ENCODE assay signal across 34 cellular contexts in the genomic region with DNA sequence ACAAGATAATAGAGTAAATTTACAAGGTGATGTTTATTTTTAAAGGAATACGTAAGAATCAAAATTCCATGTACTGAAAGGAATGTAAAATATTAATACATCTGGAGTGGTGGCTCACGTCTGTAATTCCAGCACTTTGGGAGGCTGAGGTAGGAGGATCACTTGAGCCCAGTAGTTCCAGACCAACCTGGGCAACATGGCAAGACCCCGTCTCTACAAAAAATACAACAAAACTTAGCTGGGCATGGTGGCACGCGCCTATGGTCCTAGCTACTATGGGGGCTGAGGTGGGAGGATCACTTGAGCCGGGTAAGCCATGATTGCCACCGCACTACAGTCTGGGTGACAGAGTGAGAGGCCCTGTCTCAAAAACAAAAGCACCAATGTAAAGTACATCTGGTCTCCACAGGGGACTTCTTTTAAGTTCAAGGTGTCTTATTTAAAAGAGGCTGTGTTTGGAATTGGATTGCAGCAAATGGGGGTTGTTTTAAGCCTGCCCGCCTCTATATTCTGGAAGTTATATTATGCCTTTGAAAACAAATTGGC.
"Had no signal": no experiment of that assay in that cellular context is flagged by ENCODE, and none has a peak within 500 bp of the region (broad histone marks: within the 10 kb centered on the region; RNA-seq: fewer than 3 reads in every experiment).

No MANE protein-coding gene starts in this region.

- H3K27me3 Mint-ChIP-seq: activated CD4-positive, alpha-beta memory T cell treated with anti-CD3 and anti-CD28 coated beads, Interleukin-2, amount 10 ng/mL, durations not matched to agents 7 days and 5 days; activated CD4-positive, alpha-beta T cell treated with anti-CD3 and anti-CD28 coated beads, Interleukin-2, amount 10 ng/mL, durations not matched to agents 7 days and 5 days; activated naive CD4-positive, alpha-beta T cell treated with anti-CD3 and anti-CD28 coated beads, Interleukin-2, amount 10 ng/mL, durations not matched to agents 7 days and 5 days; activated naive CD8-positive, alpha-beta T cell treated with anti-CD3 and anti-CD28 coated beads, Interleukin-2, amount 50 U/mL, for 24 hours; activated T-cell treated with anti-CD3 and anti-CD28 coated beads, Interleukin-2, amount 50 U/mL, for 24 hours; naive thymus-derived CD8-positive, alpha-beta T cell had no signal

- H3K9me3 Mint-ChIP-seq: activated CD4-positive, alpha-beta memory T cell treated with anti-CD3 and anti-CD28 coated beads, Interleukin-2, amount 10 ng/mL, durations not matched to agents 7 days and 5 days; activated CD4-positive, alpha-beta T cell treated with anti-CD3 and anti-CD28 coated beads, Interleukin-2, amount 10 ng/mL, durations not matched to agents 7 days and 5 days; activated naive CD8-positive, alpha-beta T cell treated with anti-CD3 and anti-CD28 coated beads, Interleukin-2, amount 50 U/mL, for 24 hours; immature natural killer cell; neural crest cell had no signal

- H3K36me3 Mint-ChIP-seq: immature natural killer cell; stimulated activated effector memory CD8-positive, alpha-beta T cell treated with anti-CD3 and anti-CD28 coated beads, Interleukin-12 subunit alpha, Interleukin-12 subunit beta, amount 100 ng/mL, for 72 hours had no signal

- H3K4me1 ChIP-seq: prostate gland had no signal

- H3K4me3 Mint-ChIP-seq: activated CD4-positive, alpha-beta memory T cell treated with anti-CD3 and anti-CD28 coated beads, Interleukin-2, amount 10 ng/mL, durations not matched to agents 7 days and 5 days; activated CD4-positive, alpha-beta T cell treated with anti-CD3 and anti-CD28 coated beads, Interleukin-2, amount 10 ng/mL, durations not matched to agents 7 days and 5 days; activated naive CD4-positive, alpha-beta T cell treated with anti-CD3 and anti-CD28 coated beads, Interleukin-2, amount 10 ng/mL, durations not matched to agents 7 days and 5 days; activated naive CD8-positive, alpha-beta T cell treated with anti-CD3 and anti-CD28 coated beads, Interleukin-2, amount 50 U/mL, for 24 hours; activated T-cell treated with anti-CD3 and anti-CD28 coated beads, Interleukin-2, amount 50 U/mL, for 24 hours; immature natural killer cell; neural crest cell; stimulated activated effector memory CD8-positive, alpha-beta T cell treated with anti-CD3 and anti-CD28 coated beads, Interleukin-12 subunit alpha, Interleukin-12 subunit beta, amount 100 ng/mL, for 72 hours had no signal

- H3K36me3 ChIP-seq: heart left ventricle, pancreas, prostate gland, sigmoid colon, suprapubic skin, tibial artery had no signal

- H3K27ac ChIP-seq: heart left ventricle, pancreas, prostate gland, sigmoid colon, suprapubic skin, tibial artery, WERI-Rb-1 had no signal

- DNase-seq: activated CD4-positive, alpha-beta memory T cell treated with anti-CD3 and anti-CD28 coated beads, Interleukin-2, amount 10 ng/mL, durations not matched to agents 7 days and 5 days; activated CD4-positive, alpha-beta T cell treated with anti-CD3 and anti-CD28 coated beads, Interleukin-2, amount 10 ng/mL, durations not matched to agents 7 days and 5 days; activated CD4-positive, CD25-positive, alpha-beta regulatory T cell treated with anti-CD3 and anti-CD28 coated beads, Interleukin-2, amount 50 U/mL, for 72 hours; activated CD8-positive, alpha-beta memory T cell treated with anti-CD3 and anti-CD28 coated beads, Interleukin-2, amount 50 U/mL, for 48 hours; activated gamma-delta T cell; activated naive CD4-positive, alpha-beta T cell treated with anti-CD3 and anti-CD28 coated beads, Interleukin-2, amount 10 ng/mL, durations not matched to agents 7 days and 5 days; activated naive CD8-positive, alpha-beta T cell treated with anti-CD3 and anti-CD28 coated beads, Interleukin-2, amount 50 U/mL, for 24 hours; activated T-cell treated with anti-CD3 and anti-CD28 coated beads, Interleukin-2, amount 50 U/mL, for 24 hours; amygdala; caudate nucleus; cortex of kidney; foreskin fibroblast; heart left ventricle; hypothalamus; immature natural killer cell; kidney; left colon; mammary epithelial cell; midbrain; naive thymus-derived CD8-positive, alpha-beta T cell; nucleus accumbens; pancreas; retina; sigmoid colon; small intestine; stimulated activated CD4-positive, alpha-beta T cell treated with anti-CD3 and anti-CD28 coated beads, Interleukin-4, amount 100 ng/mL, for 24 hours; T1000; tibial artery; WERI-Rb-1 had no signal

- ATAC-seq: activated naive CD8-positive, alpha-beta T cell treated with anti-CD3 and anti-CD28 coated beads, Interleukin-2, amount 50 U/mL, for 24 hours; esophagus mucosa; heart left ventricle; left colon; naive thymus-derived CD8-positive, alpha-beta T cell; pancreas; stimulated activated effector memory CD8-positive, alpha-beta T cell treated with anti-CD3 and anti-CD28 coated beads, Interleukin-12 subunit alpha, Interleukin-12 subunit beta, amount 100 ng/mL, for 72 hours had no signal

- H3K27ac Mint-ChIP-seq: activated CD4-positive, alpha-beta memory T cell treated with anti-CD3 and anti-CD28 coated beads, Interleukin-2, amount 10 ng/mL, durations not matched to agents 7 days and 5 days; activated CD4-positive, alpha-beta T cell treated with anti-CD3 and anti-CD28 coated beads, Interleukin-2, amount 10 ng/mL, durations not matched to agents 7 days and 5 days; activated naive CD4-positive, alpha-beta T cell treated with anti-CD3 and anti-CD28 coated beads, Interleukin-2, amount 10 ng/mL, durations not matched to agents 7 days and 5 days; activated naive CD8-positive, alpha-beta T cell treated with anti-CD3 and anti-CD28 coated beads, Interleukin-2, amount 50 U/mL, for 24 hours; activated T-cell treated with anti-CD3 and anti-CD28 coated beads, Interleukin-2, amount 50 U/mL, for 24 hours; stimulated activated effector memory CD8-positive, alpha-beta T cell treated with anti-CD3 and anti-CD28 coated beads, Interleukin-12 subunit alpha, Interleukin-12 subunit beta, amount 100 ng/mL, for 72 hours had no signal

- H3K27me3 ChIP-seq: heart left ventricle, pancreas, sigmoid colon, suprapubic skin, tibial artery had no signal

- H3K9me3 ChIP-seq: pancreas, prostate gland, sigmoid colon, suprapubic skin, tibial artery had no signal

- H3K4me3 ChIP-seq: heart left ventricle, pancreas, prostate gland, sigmoid colon, suprapubic skin, tibial artery had no signal
